ENCODE assay signal across 8 cellular contexts in genomic region chr3:177150970-177151627, GRCh38.
DNase-seq lines count a peak whose midpoint lies in the region; ATAC-seq and FAIRE-seq lines count a peak whose summit lies in the region.

No MANE protein-coding gene starts in this region.

- ATAC-seq in GM21423 (IDR thresholded peaks at IDR 0.05; ENCODE audit: unreplicated experiment): peak; percentile 85

- DNase-seq in NCI-H1417 (lab: John Stamatoyannopoulos, UW) (peak; percentile 3 to 59 (median 24)), NCI-H1417 treated with DMSO at 0.1 percent for 48 hours (lab: John Stamatoyannopoulos, UW) (no peak), HS-5 (ENCODE audit: low read depth) (peak; percentile 70), T1000 (lab: John Stamatoyannopoulos, UW) (peak; percentile 6), inferior parietal cortex (ENCODE audit: extremely low spot score) (no peak), NCI-H748 treated with DMSO at 0.1 percent for 48 hours (lab: John Stamatoyannopoulos, UW) (no peak)

- FAIRE-seq in islet of Langerhans (lab: Jason Lieb, UNC): peak; percentile 71

Comparison
In these comparisons a context has a peak if more than half of its experiments do, and no peak if none do; other contexts are left out.
1. DNase-seq: peak in NCI-H1417 (3 of 3), HS-5 (single experiment) and T1000 (single experiment); none in NCI-H1417 treated with DMSO at 0.1 percent for 48 hours (single experiment), inferior parietal cortex (single experiment) and NCI-H748 treated with DMSO at 0.1 percent for 48 hours (single experiment).